In the genomic region with DNA sequence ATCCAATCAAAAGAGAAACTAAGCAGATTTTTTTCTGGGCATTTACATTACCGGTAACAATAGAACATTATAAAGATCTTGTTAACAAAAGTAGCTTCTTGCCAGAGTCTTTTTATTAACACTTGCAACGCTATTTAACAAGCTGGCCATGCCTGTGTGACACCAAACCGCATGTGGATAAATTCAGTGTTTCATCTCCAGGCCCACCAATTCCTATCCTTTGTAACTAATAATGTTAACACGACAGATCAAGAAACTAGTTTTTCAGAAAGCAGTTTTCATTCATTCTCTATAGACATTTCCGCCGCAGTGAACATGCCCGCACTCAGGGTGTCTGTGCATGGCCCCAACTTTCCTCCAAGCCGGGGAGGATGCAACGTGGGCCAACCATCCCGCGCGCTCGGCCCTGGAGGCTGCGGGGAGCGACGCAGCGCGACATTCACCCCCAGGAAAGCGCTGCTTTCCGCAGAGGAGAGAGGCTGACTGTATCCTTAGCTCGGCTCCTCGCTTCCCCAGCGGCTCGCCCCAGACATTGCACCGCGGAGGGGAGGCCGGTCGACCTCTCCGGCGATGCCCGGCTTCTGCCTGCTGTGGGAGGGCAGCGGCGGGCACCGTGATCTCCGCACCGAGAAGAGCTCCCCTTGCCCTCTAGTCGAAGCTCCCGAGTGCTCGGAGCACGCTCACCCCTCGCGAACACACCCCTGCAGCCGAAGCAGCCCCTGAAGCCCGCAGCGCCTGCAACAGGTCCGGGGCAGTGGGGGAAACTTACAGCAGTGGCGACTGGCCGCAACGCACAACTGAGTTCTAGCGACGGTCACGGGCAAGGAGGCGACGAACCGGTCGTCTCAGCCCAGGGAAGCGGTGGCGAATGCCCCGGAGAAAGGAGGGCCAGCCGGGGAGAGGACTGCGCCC, we compare ENCODE assay signal across 8 cellular contexts. TPM values are rescaled to one million over a fixed set of nuclear protein-coding genes. Genes with fewer than 3 reads are reported as not detected.
DNase-seq lines count a peak whose midpoint lies in the region; ATAC-seq and TF ChIP-seq lines count a peak whose summit lies in the region.

No MANE protein-coding gene starts in this region.

- H3K4me2 ChIP-seq in HCT116 (ENCODE audit: low read length), result peak overlapping the region; percentile 96

- peak; percentile 1; the same call in 1 of the 2 replicates for TF ChIP-seq RAD21 in HCT116 (IDR thresholded peaks at IDR 0.05; ENCODE audit: low read depth)

- POLR2A ChIA-PET in HCT116 (lab: Charles Lee), result interaction anchor here (1.2 to 2.0 kb wide), 4 partner anchors 8 to 429 kb away, joined by 3 to 9 read pairs (median 4); no protein-coding TSS in a partner anchor
- POLR2A ChIA-PET in activated CD4-positive, alpha-beta memory T cell treated with anti-CD3 and anti-CD28 coated beads for 36 hours (lab: Charles Lee), result interaction anchor here (0.7 to 1.5 kb wide), 2 partner anchors 21 to 45 kb away, joined by 3 to 4 read pairs; partner anchors contain the start of gene HEXB

- intact Hi-C loops in HCT116 (cut with micrococcal nuclease), result loop anchor here (1.0 to 10.0 kb wide), 5 partner anchors 245 to 825 kb away; no protein-coding TSS in a partner anchor
- intact Hi-C loops in activated CD4-positive, alpha-beta memory T cell treated with anti-CD3 and anti-CD28 coated beads for 36 hours (cut with micrococcal nuclease), result loop anchor here (1.0 to 10.0 kb wide), 7 partner anchors 8 to 607 kb away; no protein-coding TSS in a partner anchor

- H4K20me1 ChIP-seq in HCT116 (ENCODE audit: insufficient read depth), result peaks cover 5% of the 10 kb centered on the region; the same call in 1 of the 2 replicates

- H2AFZ ChIP-seq in HCT116 (ENCODE audit: low read depth, low read length, poor library complexity, severe bottlenecking), result no peak overlapping the region

- H3K4me1 Mint-ChIP-seq in activated CD4-positive, alpha-beta memory T cell treated with anti-CD3 and anti-CD28 coated beads for 36 hours (ENCODE audit: low read depth), result peaks cover 30% of the 10 kb centered on the region
- peaks cover 64% of the 10 kb centered on the region for H3K4me1 Mint-ChIP-seq in endothelial cell (ENCODE audit: unreplicated experiment)
- peaks cover 50% of the 10 kb centered on the region for H3K4me1 Mint-ChIP-seq in type B pancreatic cell (ENCODE audit: unreplicated experiment)

- peaks cover 34% of the 10 kb centered on the region for H3K27me3 Mint-ChIP-seq in activated CD4-positive, alpha-beta memory T cell treated with anti-CD3 and anti-CD28 coated beads for 36 hours
- H3K27me3 Mint-ChIP-seq in endothelial cell (ENCODE audit: unreplicated experiment) (peaks cover 4% of the 10 kb centered on the region), type B pancreatic cell (peaks cover 3% of the 10 kb centered on the region)

- no peaks in the 10 kb centered on the region for H3K27me3 ChIP-seq in HCT116 (ENCODE audit: insufficient read depth, low read length)
- no peaks in the 10 kb centered on the region for H3K27me3 ChIP-seq in mucosa of stomach (ENCODE audit: control insufficient read depth, insufficient read depth, low read length)

- CTCF ChIA-PET in HCT116 (lab: Charles Lee), result interaction anchor here (0.7 to 1.8 kb wide), 9 partner anchors 10 to 737 kb away, joined by 3 to 11 read pairs (median 3); no protein-coding TSS in a partner anchor
- CTCF ChIA-PET in activated CD4-positive, alpha-beta memory T cell treated with anti-CD3 and anti-CD28 coated beads for 36 hours (lab: Charles Lee), result interaction anchor here (0.6 to 2.3 kb wide), 16 partner anchors 9 to 740 kb away, joined by 3 to 12 read pairs (median 4); no protein-coding TSS in a partner anchor

- no peak for TF ChIP-seq POLR2A in HCT116 (IDR thresholded peaks at IDR 0.05; ENCODE audit: borderline replicate concordance, extremely low read depth, insufficient read depth, insufficient read length)
- no peak for TF ChIP-seq POLR2A in NB4 (IDR thresholded peaks at IDR 0.05; ENCODE audit: extremely low read depth, insufficient read length)

- no peak overlapping the region for H3K27ac Mint-ChIP-seq in activated CD4-positive, alpha-beta memory T cell treated with anti-CD3 and anti-CD28 coated beads for 36 hours
- H3K27ac Mint-ChIP-seq in endothelial cell (ENCODE audit: unreplicated experiment), result peak overlapping the region; percentile 75
- peak overlapping the region; percentile 93 for H3K27ac Mint-ChIP-seq in type B pancreatic cell

- peaks cover 49% of the 10 kb centered on the region for H3K79me2 ChIP-seq in HCT116 (ENCODE audit: insufficient read depth, low read length)

- peak; percentile 30 for ATAC-seq in HCT116

- H3K4me1 ChIP-seq in HCT116 (ENCODE audit: control insufficient read depth in 1 of 2, insufficient read depth in 2 of 2, low read length in 2 of 2), result peaks cover 58 to 63% of the 10 kb centered on the region in 2 experiments
- H3K4me1 ChIP-seq in mucosa of stomach (ENCODE audit: control insufficient read depth, insufficient read depth, low read length), result peaks cover 20% of the 10 kb centered on the region

- TF ChIP-seq CTCF in GM12864 (IDR thresholded peaks at IDR 0.05; ENCODE audit: low read depth, low read length, missing control alignments), result peak; percentile 36
- TF ChIP-seq CTCF in HCT116 (IDR thresholded peaks at IDR 0.05 in 2 of 3, conservative IDR thresholded peaks at IDR 0.05 in 1 of 3; ENCODE audit: borderline replicate concordance in 1 of 3, insufficient read depth in 1 of 3, low read depth in 2 of 3, low read length in 2 of 3), result peak in 2 of 3 experiments; percentile 1 to 32; a peak in 2 of 6 replicates
- TF ChIP-seq CTCF in NB4 (IDR thresholded peaks at IDR 0.05; ENCODE audit: low read depth, low read length), result no peak
- TF ChIP-seq CTCF in endothelial cell (IDR thresholded peaks at IDR 0.05; ENCODE audit: unreplicated experiment), result no peak
- TF ChIP-seq CTCF in type B pancreatic cell (conservative IDR thresholded peaks at IDR 0.05), result no peak

- RAD21 ChIA-PET in HCT116 (lab: Charles Lee; ENCODE audit: low non-redundant PET in 1 of 2, low total read pairs in 2 of 2, uncharacterized antibody in 2 of 2, unreplicated experiment in 2 of 2), result interaction anchor here (1.0 kb wide), 2 partner anchors 14 to 428 kb away, joined by 3 read pairs; no protein-coding TSS in a partner anchor

- peak overlapping the region; percentile 59 for H3K4me3 ChIP-seq in GM12864 (ENCODE audit: low read depth, low read length)
- peak overlapping the region; percentile 69 to 82 for H3K4me3 ChIP-seq in HCT116 (replicated peaks in 1 of 2; ENCODE audit: low read depth in 1 of 2, low read length in 2 of 2)
- H3K4me3 ChIP-seq in NB4 (ENCODE audit: low read depth, low read length), result peak overlapping the region; percentile 83
- peak overlapping the region; percentile 28 for H3K4me3 ChIP-seq in mucosa of stomach (ENCODE audit: low read length)

- H3K9me3 ChIP-seq in HCT116 (ENCODE audit: control insufficient read depth in 1 of 2, insufficient read depth in 1 of 2, low read depth in 1 of 2, low read length in 2 of 2) (no peaks in the 10 kb centered on the region), mucosa of stomach (ENCODE audit: control insufficient read depth, low read length) (no peaks in the 10 kb centered on the region)

- H3K9ac ChIP-seq in HCT116 (ENCODE audit: low read length) (peak overlapping the region; percentile 69), mucosa of stomach (ENCODE audit: low read length) (peak overlapping the region; percentile 77)

- H3K9me3 Mint-ChIP-seq in activated CD4-positive, alpha-beta memory T cell treated with anti-CD3 and anti-CD28 coated beads for 36 hours, result no peaks in the 10 kb centered on the region
- H3K9me3 Mint-ChIP-seq in endothelial cell (ENCODE audit: unreplicated experiment), result no peaks in the 10 kb centered on the region
- H3K9me3 Mint-ChIP-seq in type B pancreatic cell, result no peaks in the 10 kb centered on the region

- H3K36me3 ChIP-seq in HCT116 (ENCODE audit: control insufficient read depth in 1 of 2, insufficient read depth in 2 of 2, low read length in 2 of 2), result peaks cover 7 to 10% of the 10 kb centered on the region in 2 experiments; a peak in 3 of 4 replicates
- peaks cover 5% of the 10 kb centered on the region for H3K36me3 ChIP-seq in mucosa of stomach (ENCODE audit: control insufficient read depth, insufficient read depth, low read length)

- peak overlapping the region; percentile 92 for H3K27ac ChIP-seq in HCT116 (ENCODE audit: low read depth, low read length)

- H3K4me3 Mint-ChIP-seq in activated CD4-positive, alpha-beta memory T cell treated with anti-CD3 and anti-CD28 coated beads for 36 hours, result peak overlapping the region; percentile 75
- peak overlapping the region; percentile 100 for H3K4me3 Mint-ChIP-seq in endothelial cell (ENCODE audit: unreplicated experiment)
- H3K4me3 Mint-ChIP-seq in type B pancreatic cell, result peak overlapping the region; percentile 95

- BruUV-seq in HCT116 (replicated peaks; lab: Mats Ljungman, UMichigan), result no TSS peak

- no peak for DNase-seq in GM12864 (ENCODE audit: low read depth)
- DNase-seq in HCT116 (ENCODE audit: low read depth, low spot score), result no peak
- DNase-seq in NB4 (ENCODE audit: low read depth), result peak; percentile 71
- peak; percentile 54 for DNase-seq in activated CD4-positive, alpha-beta memory T cell treated with anti-CD3 and anti-CD28 coated beads for 36 hours
- peak; percentile 55 for DNase-seq in endothelial cell (ENCODE audit: low spot score)
- peak; percentile 78 for DNase-seq in type B pancreatic cell (ENCODE audit: extremely low spot score, unreplicated experiment)
- DNase-seq in NCI-H128 (lab: John Stamatoyannopoulos, UW; ENCODE audit: unreplicated experiment), result no peak

- H3K9me2 ChIP-seq in HCT116 (ENCODE audit: insufficient read depth), result no peaks in the 10 kb centered on the region

- H3K36me3 Mint-ChIP-seq in activated CD4-positive, alpha-beta memory T cell treated with anti-CD3 and anti-CD28 coated beads for 36 hours, result no peaks in the 10 kb centered on the region
- H3K36me3 Mint-ChIP-seq in endothelial cell (ENCODE audit: low read depth, unreplicated experiment) (peaks cover 34% of the 10 kb centered on the region), type B pancreatic cell (peaks cover 24% of the 10 kb centered on the region)

TF ChIP-seq in HCT116, 20 proteins besides CTCF, POLR2A, EP300 and RAD21 (continues in another document):
- 0 out of 2 replicates have a peak, but pooled peaks have one; percentile 4 for TF ChIP-seq ZFX (IDR thresholded peaks at IDR 0.05)

RNA-seq across cellular contexts. Expression of gene ENC1, which starts 0.7 kb away (rescaled TPM):
- total RNA-seq in HCT116 (2021; ENCODE audit: unreplicated experiment) (30.0 TPM), endothelial cell (ENCODE audit: unreplicated experiment) (162 TPM), type B pancreatic cell (ENCODE audit: low replicate concordance) (83.2 and 96.8 TPM in 2 replicates)
- polyA plus RNA-seq in HCT116 (2012), result 6.9 and 10.2 TPM in 2 replicates
- under 1 TPM; 0.29 to 0.44 TPM for total RNA-seq in activated CD4-positive, alpha-beta memory T cell treated with anti-CD3 and anti-CD28 coated beads for 36 hours

RNA-seq across cellular contexts. Expression of gene HEXB, which starts 45.2 kb away (rescaled TPM):
- total RNA-seq in HCT116 (2021; ENCODE audit: unreplicated experiment) (123 TPM), endothelial cell (ENCODE audit: unreplicated experiment) (79.4 TPM), type B pancreatic cell (ENCODE audit: low replicate concordance) (76.6 and 114 TPM in 2 replicates)
- polyA plus RNA-seq in HCT116 (2012), result 99.7 and 132 TPM in 2 replicates
- total RNA-seq in activated CD4-positive, alpha-beta memory T cell treated with anti-CD3 and anti-CD28 coated beads for 36 hours, result 10 to 100 TPM; 67.1 to 68.5 TPM

Comparison
In these comparisons a context has a peak if more than half of its experiments do, and no peak if none do; other contexts are left out.
1. DNase-seq: peak in NB4 (single experiment), activated CD4-positive, alpha-beta memory T cell treated with anti-CD3 and anti-CD28 coated beads for 36 hours (single experiment), endothelial cell (single experiment) and type B pancreatic cell (single experiment); none in GM12864 (single experiment), HCT116 (single experiment) and NCI-H128 (single experiment).
2. H3K4me3 ChIP-seq: peak in every context shown above with its lines; median percentile 83 in NB4; 76 in HCT116; 59 in GM12864; 28 in mucosa of stomach.
3. CTCF ChIP-seq: peak in GM12864 (single experiment) and HCT116 (2 of 3); none in NB4 (single experiment), endothelial cell (single experiment) and type B pancreatic cell (single experiment).
4. RNA of gene ENC1, which starts 0.7 kb away (total RNA-seq): 162 TPM in endothelial cell (single experiment), 83.2 to 96.8 TPM in type B pancreatic cell and 30.0 TPM in HCT116 (single experiment); 0.29 to 0.44 TPM in activated CD4-positive, alpha-beta memory T cell treated with anti-CD3 and anti-CD28 coated beads for 36 hours; every median in the first group is over 10 times any median in the second.
5. Peak in every context shown above with its lines, with median percentiles within 50 percentile points of each other: H3K4me3 Mint-ChIP-seq.